ENCODE assay signal across 31 cellular contexts in the genomic region with DNA sequence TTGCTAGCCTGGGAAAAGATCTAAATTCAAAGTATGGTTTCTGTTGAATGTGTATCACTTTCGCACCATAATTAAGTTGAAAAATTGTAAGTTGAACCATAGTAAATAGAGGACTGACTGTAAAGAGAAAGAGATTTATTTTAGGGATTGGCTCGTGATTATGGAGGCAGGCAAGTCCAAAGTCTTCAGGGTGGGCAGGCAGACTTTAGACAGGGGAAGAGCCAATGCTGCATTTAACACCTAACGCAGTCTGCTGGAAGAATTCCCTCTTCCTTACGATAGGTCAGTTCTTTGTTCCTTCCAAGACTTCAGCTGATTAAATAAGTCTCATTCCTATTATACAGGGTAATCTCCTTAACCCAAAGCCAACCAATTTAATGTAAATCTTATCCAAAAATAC. TPM values are rescaled to one million over a fixed set of nuclear protein-coding genes. Genes with fewer than 3 reads are reported as not detected.
"Had no signal": no experiment of that assay in that cellular context is flagged by ENCODE, and none has a peak within 500 bp of the region (broad histone marks: within the 10 kb centered on the region; RNA-seq: fewer than 3 reads in every experiment).

No MANE protein-coding gene starts in this region.

- H3K4me2 ChIP-seq: neural progenitor cell had no signal

- H2AFZ ChIP-seq: neural progenitor cell had no signal

- H3K4me1 ChIP-seq: esophagus squamous epithelium, heart right ventricle, lower lobe of right lung, neural progenitor cell, prostate gland, right atrium auricular region, spleen, tibial nerve, vagina had no signal

- H3K27me3 Mint-ChIP-seq: naive B cell; stimulated activated naive B cell treated with anti-CD40 and anti-IgM and Interleukin-4, amounts not matched to agents 10 μg/mL and 1 μg/mL and 100 μg/mL, for 72 hours had no signal

- ATAC-seq: effector memory CD8-positive, alpha-beta T cell; heart right ventricle; left ventricle myocardium superior; lower lobe of right lung; sciatic nerve; stimulated activated naive B cell treated with anti-CD40 and anti-IgM and Interleukin-4, amounts not matched to agents 10 μg/mL and 1 μg/mL and 100 μg/mL, for 72 hours had no signal

- H3K9me3 ChIP-seq: esophagus squamous epithelium, heart right ventricle, lower lobe of right lung, prostate gland, right atrium auricular region, spleen, thoracic aorta, tibial nerve, vagina had no signal

- DNase-seq: dermis blood vessel endothelial cell; effector memory CD8-positive, alpha-beta T cell; erythroblast; esophagus squamous epithelium; foreskin melanocyte; glutamatergic neuron; heart right ventricle; hypothalamus; immature natural killer cell; islet precursor cell; kidney glomerular epithelial cell; left ventricle myocardium superior; lower lobe of right lung; naive B cell; spleen; stimulated activated naive B cell treated with anti-CD40 and anti-IgM and Interleukin-4, amounts not matched to agents 10 μg/mL and 1 μg/mL and 100 μg/mL, for 72 hours had no signal

- H3K36me3 Mint-ChIP-seq: immature natural killer cell; naive B cell; neural progenitor cell; stimulated activated naive B cell treated with anti-CD40 and anti-IgM and Interleukin-4, amounts not matched to agents 10 μg/mL and 1 μg/mL and 100 μg/mL, for 72 hours had no signal

- H3K27ac Mint-ChIP-seq: effector memory CD8-positive, alpha-beta T cell; immature natural killer cell; naive B cell; nephron; neural progenitor cell; stimulated activated naive B cell treated with anti-CD40 and anti-IgM and Interleukin-4, amounts not matched to agents 10 μg/mL and 1 μg/mL and 100 μg/mL, for 72 hours; stimulated activated naive CD8-positive, alpha-beta T cell treated with anti-CD3 and anti-CD28 coated beads, Interleukin-15, Interleukin-2, amounts not matched to agents 100 ng/mL and 50 ng/mL, for 24 hours had no signal

- H3K4me1 Mint-ChIP-seq: immature natural killer cell; naive B cell; nephron; neural progenitor cell; stimulated activated naive B cell treated with anti-CD40 and anti-IgM and Interleukin-4, amounts not matched to agents 10 μg/mL and 1 μg/mL and 100 μg/mL, for 72 hours had no signal

- H3K27me3 ChIP-seq: esophagus squamous epithelium, heart right ventricle, neural progenitor cell, right atrium auricular region, spleen, tibial nerve, vagina had no signal

- FAIRE-seq: endometrium had no signal

- H3K27ac ChIP-seq: coronary artery, esophagus squamous epithelium, heart right ventricle, lower lobe of right lung, neural progenitor cell, prostate gland, right atrium auricular region, spleen, thoracic aorta, tibial nerve, vagina had no signal

- H3K4me3 Mint-ChIP-seq: effector memory CD8-positive, alpha-beta T cell; immature natural killer cell; naive B cell; nephron; neural progenitor cell; stimulated activated naive B cell treated with anti-CD40 and anti-IgM and Interleukin-4, amounts not matched to agents 10 μg/mL and 1 μg/mL and 100 μg/mL, for 72 hours; stimulated activated naive CD8-positive, alpha-beta T cell treated with anti-CD3 and anti-CD28 coated beads, Interleukin-15, Interleukin-2, amounts not matched to agents 100 ng/mL and 50 ng/mL, for 24 hours had no signal

- H3K9me3 Mint-ChIP-seq: effector memory CD8-positive, alpha-beta T cell; nephron; neural progenitor cell; stimulated activated naive B cell treated with anti-CD40 and anti-IgM and Interleukin-4, amounts not matched to agents 10 μg/mL and 1 μg/mL and 100 μg/mL, for 72 hours had no signal

- H3K36me3 ChIP-seq: esophagus squamous epithelium, heart right ventricle, lower lobe of right lung, neural progenitor cell, prostate gland, right atrium auricular region, spleen, thoracic aorta, tibial nerve, vagina had no signal

- H3K4me3 ChIP-seq: coronary artery, esophagus squamous epithelium, heart right ventricle, lower lobe of right lung, neural progenitor cell, prostate gland, right atrium auricular region, spleen, thoracic aorta, tibial nerve, vagina had no signal

RNA-seq across cellular contexts. Expression of gene C3orf85, which starts 15.8 kb away (rescaled TPM):
- total RNA-seq: chondrocyte, dermis blood vessel endothelial cell, esophagus squamous epithelium, heart right ventricle, left ventricle myocardium superior, lower lobe of right lung, mesenteric fat pad, osteoblast, prostate gland, right atrium auricular region, sciatic nerve, spleen, thoracic aorta, tibial nerve, ureter, vagina had no signal
- polyA plus RNA-seq: heart right ventricle, immature natural killer cell, spleen had no signal

RNA-seq across cellular contexts. Expression of gene MORC1, which starts 34.4 kb away (rescaled TPM):
- total RNA-seq: chondrocyte, dermis blood vessel endothelial cell, esophagus squamous epithelium, heart right ventricle, left ventricle myocardium superior, lower lobe of right lung, mesenteric fat pad, osteoblast, right atrium auricular region, sciatic nerve, thoracic aorta, ureter, vagina had no signal
- polyA plus RNA-seq: heart right ventricle, immature natural killer cell had no signal
